21 cellular contexts compared by ENCODE assay signal in genomic region chr16:7835032-7835431, GRCh38.
"Had no signal": no experiment of that assay in that cellular context is flagged by ENCODE, and none has a peak within 500 bp of the region (broad histone marks: within the 10 kb centered on the region; RNA-seq: fewer than 3 reads in every experiment).

No MANE protein-coding gene starts in this region.

- H3K27ac ChIP-seq: psoas muscle, skin epidermis, stomach, vagina had no signal

- H3K4me1 ChIP-seq: psoas muscle, stomach, vagina had no signal

- H3K36me3 ChIP-seq: stomach, vagina had no signal

- H3K27me3 Mint-ChIP-seq: activated B cell treated with CpG ODN at 0.5 μM for 24 hours; activated CD4-positive, alpha-beta memory T cell treated with anti-CD3 and anti-CD28 coated beads, Interleukin-2, amount 10 ng/mL, durations not matched to agents 7 days and 5 days; activated CD8-positive, alpha-beta memory T cell treated with anti-CD3 and anti-CD28 coated beads, Interleukin-2, amount 10 ng/mL, durations not matched to agents 7 days and 5 days; activated naive CD8-positive, alpha-beta T cell treated with anti-CD3 and anti-CD28 coated beads for 36 hours; activated T-helper 17 cell treated with anti-CD3 and anti-CD28 coated beads, Interleukin-2, amount 50 U/mL, for 72 hours; naive thymus-derived CD4-positive, alpha-beta T cell had no signal

- ATAC-seq: activated CD8-positive, alpha-beta memory T cell treated with anti-CD3 and anti-CD28 coated beads, Interleukin-2, amount 10 ng/mL, durations not matched to agents 7 days and 5 days; activated T-helper 17 cell treated with anti-CD3 and anti-CD28 coated beads, Interleukin-2, amount 50 U/mL, for 72 hours; naive thymus-derived CD4-positive, alpha-beta T cell; psoas muscle; right cardiac atrium had no signal

- H3K4me3 ChIP-seq: psoas muscle, skin epidermis, stomach, vagina had no signal

- H3K36me3 Mint-ChIP-seq: activated CD8-positive, alpha-beta memory T cell treated with anti-CD3 and anti-CD28 coated beads, Interleukin-2, amount 10 ng/mL, durations not matched to agents 7 days and 5 days; activated naive CD8-positive, alpha-beta T cell treated with anti-CD3 and anti-CD28 coated beads for 36 hours; naive thymus-derived CD4-positive, alpha-beta T cell had no signal

- H3K4me3 Mint-ChIP-seq: activated B cell treated with CpG ODN at 0.5 μM for 24 hours; activated CD4-positive, alpha-beta memory T cell treated with anti-CD3 and anti-CD28 coated beads, Interleukin-2, amount 10 ng/mL, durations not matched to agents 7 days and 5 days; activated CD8-positive, alpha-beta memory T cell treated with anti-CD3 and anti-CD28 coated beads, Interleukin-2, amount 10 ng/mL, durations not matched to agents 7 days and 5 days; activated naive CD8-positive, alpha-beta T cell treated with anti-CD3 and anti-CD28 coated beads for 36 hours; activated T-helper 17 cell treated with anti-CD3 and anti-CD28 coated beads, Interleukin-2, amount 50 U/mL, for 72 hours; naive thymus-derived CD4-positive, alpha-beta T cell had no signal

- DNase-seq: activated B cell treated with CpG ODN at 0.5 μM for 24 hours; activated CD4-positive, alpha-beta memory T cell treated with anti-CD3 and anti-CD28 coated beads, Interleukin-2, amount 10 ng/mL, durations not matched to agents 7 days and 5 days; activated CD4-positive, alpha-beta T cell treated with anti-CD3 and anti-CD28 coated beads for 4 hours; activated CD8-positive, alpha-beta memory T cell treated with anti-CD3 and anti-CD28 coated beads, Interleukin-2, amount 10 ng/mL, durations not matched to agents 7 days and 5 days; activated naive CD4-positive, alpha-beta T cell; activated naive CD8-positive, alpha-beta T cell treated with anti-CD3 and anti-CD28 coated beads for 36 hours; amniotic stem cell; dermis blood vessel endothelial cell; effector memory CD4-positive, alpha-beta T cell; foreskin fibroblast; mesenchymal stem cell; naive thymus-derived CD4-positive, alpha-beta T cell; psoas muscle; right cardiac atrium; stimulated activated CD4-positive, alpha-beta T cell treated with anti-CD3 and anti-CD28 coated beads, Interleukin-15, amount 100 ng/mL, for 24 hours; stimulated activated CD4-positive, alpha-beta T cell treated with anti-CD3 and anti-CD28 coated beads, Interleukin-2, amount 100 ng/mL, for 48 hours; stomach; trophoblast cell had no signal

- H3K9me3 ChIP-seq: psoas muscle, stomach, vagina had no signal

- H3K27me3 ChIP-seq: vagina had no signal

- H3K4me1 Mint-ChIP-seq: activated B cell treated with CpG ODN at 0.5 μM for 24 hours; activated CD4-positive, alpha-beta memory T cell treated with anti-CD3 and anti-CD28 coated beads, Interleukin-2, amount 10 ng/mL, durations not matched to agents 7 days and 5 days; activated CD8-positive, alpha-beta memory T cell treated with anti-CD3 and anti-CD28 coated beads, Interleukin-2, amount 10 ng/mL, durations not matched to agents 7 days and 5 days; activated naive CD8-positive, alpha-beta T cell treated with anti-CD3 and anti-CD28 coated beads for 36 hours; activated T-helper 17 cell treated with anti-CD3 and anti-CD28 coated beads, Interleukin-2, amount 50 U/mL, for 72 hours; naive thymus-derived CD4-positive, alpha-beta T cell had no signal

- H3K27ac Mint-ChIP-seq: activated B cell treated with CpG ODN at 0.5 μM for 24 hours; activated CD4-positive, alpha-beta memory T cell treated with anti-CD3 and anti-CD28 coated beads, Interleukin-2, amount 10 ng/mL, durations not matched to agents 7 days and 5 days; activated CD8-positive, alpha-beta memory T cell treated with anti-CD3 and anti-CD28 coated beads, Interleukin-2, amount 10 ng/mL, durations not matched to agents 7 days and 5 days; activated naive CD8-positive, alpha-beta T cell treated with anti-CD3 and anti-CD28 coated beads for 36 hours; activated T-helper 17 cell treated with anti-CD3 and anti-CD28 coated beads, Interleukin-2, amount 50 U/mL, for 72 hours; naive thymus-derived CD4-positive, alpha-beta T cell had no signal
